In genomic region chr14:63996575-63997220, GRCh38 we compare ENCODE assay signal across 20 cellular contexts.
A peak's percentile ranks its signal among the peaks of the same experiment; 100 is the strongest.
DNase-seq lines count a peak whose midpoint lies in the region; ATAC-seq and TF ChIP-seq lines count a peak whose summit lies in the region.
"Had no signal": no experiment of that assay in that cellular context is flagged by ENCODE, and none has a peak within 500 bp of the region (broad histone marks: within the 10 kb centered on the region; RNA-seq: fewer than 3 reads in every experiment).

No MANE protein-coding gene starts in this region.

- H3K4me2 ChIP-seq in hepatocyte: no peak overlapping the region
- H3K4me2 ChIP-seq: BLaER1 treated with 17β-estradiol and CSF1 and Interleukin-3, amounts not matched to agents 10 nM and 100 nM had no signal

- no peak overlapping the region for H3K27ac ChIP-seq in hepatocyte
- H3K27ac ChIP-seq: BLaER1 treated with 17β-estradiol and CSF1 and Interleukin-3, amounts not matched to agents 10 nM and 100 nM; gastroesophageal sphincter; testis; uterus had no signal

- peaks cover 3% of the 10 kb centered on the region for H3K4me1 Mint-ChIP-seq in activated T-helper 17 cell treated with anti-CD3 and anti-CD28 coated beads, Interleukin-2, amount 50 U/mL, for 72 hours
- H3K4me1 Mint-ChIP-seq in neural crest cell: peaks cover 12% of the 10 kb centered on the region

- H3K9me3 Mint-ChIP-seq in activated T-helper 17 cell treated with anti-CD3 and anti-CD28 coated beads, Interleukin-2, amount 50 U/mL, for 72 hours: no peaks in the 10 kb centered on the region
- no peaks in the 10 kb centered on the region for H3K9me3 Mint-ChIP-seq in neural crest cell

- no peaks in the 10 kb centered on the region for H3K9me3 ChIP-seq in hepatocyte (ENCODE audit: low read depth)
- H3K9me3 ChIP-seq: BLaER1 treated with 17β-estradiol and CSF1 and Interleukin-3, amounts not matched to agents 10 nM and 100 nM; Caco-2; gastroesophageal sphincter; testis; uterus had no signal

- DNase-seq in EH (ENCODE audit: low read depth): peak; percentile 80
- DNase-seq in epithelial cell of esophagus (ENCODE audit: low read depth): peak; percentile 64
- no peak for DNase-seq in neural crest cell (ENCODE audit: low read depth, low spot score)
- DNase-seq in activated effector memory CD4-positive, alpha-beta T cell treated with anti-CD3 and anti-CD28 coated beads, Interleukin-2, amount 50 U/mL, for 16 hours: no peak
- no peak for DNase-seq in HuH-7 (ENCODE audit: low spot score)
- no peak for DNase-seq in hepatocyte (ENCODE audit: low spot score)
- DNase-seq in OCI-M2 (lab: John Stamatoyannopoulos, UW; ENCODE audit: unreplicated experiment): no peak
- DNase-seq: activated CD4-positive, alpha-beta T cell treated with anti-CD3 and anti-CD28 coated beads for 48 hours; activated naive CD4-positive, alpha-beta T cell treated with anti-CD3 and anti-CD28 coated beads, Interleukin-2, amount 50 U/mL, for 16 hours; activated T-cell treated with anti-CD3 and anti-CD28 coated beads, Interleukin-2, amount 50 U/mL, for 48 hours; Caco-2; DND-41; hypothalamus; left ventricle myocardium superior; NCI-H69; testis; uterus had no signal

- H3K9me2 ChIP-seq in hepatocyte (replicated peaks; ENCODE audit: insufficient read depth): no peaks in the 10 kb centered on the region

- no peak overlapping the region for H3K4me3 Mint-ChIP-seq in activated T-helper 17 cell treated with anti-CD3 and anti-CD28 coated beads, Interleukin-2, amount 50 U/mL, for 72 hours
- no peak overlapping the region for H3K4me3 Mint-ChIP-seq in neural crest cell

- H3K27me3 Mint-ChIP-seq in activated T-helper 17 cell treated with anti-CD3 and anti-CD28 coated beads, Interleukin-2, amount 50 U/mL, for 72 hours: no peaks in the 10 kb centered on the region
- H3K27me3 Mint-ChIP-seq in neural crest cell (ENCODE audit: low read depth): no peaks in the 10 kb centered on the region

- no peak overlapping the region for H3K4me3 ChIP-seq in epithelial cell of esophagus (ENCODE audit: low read length)
- no peak overlapping the region for H3K4me3 ChIP-seq in hepatocyte
- H3K4me3 ChIP-seq: BLaER1 treated with 17β-estradiol and CSF1 and Interleukin-3, amounts not matched to agents 10 nM and 100 nM; gastroesophageal sphincter; testis; uterus had no signal

- H3K79me2 ChIP-seq in hepatocyte: no peaks in the 10 kb centered on the region

- ATAC-seq in activated T-helper 17 cell treated with anti-CD3 and anti-CD28 coated beads, Interleukin-2, amount 50 U/mL, for 72 hours (replicated peaks): no peak
- ATAC-seq: gastroesophageal sphincter, left ventricle myocardium superior had no signal

- no peak overlapping the region for H2AFZ ChIP-seq in hepatocyte

- peak overlapping the region; percentile 7 for H3K27ac Mint-ChIP-seq in activated T-helper 17 cell treated with anti-CD3 and anti-CD28 coated beads, Interleukin-2, amount 50 U/mL, for 72 hours
- H3K27ac Mint-ChIP-seq in neural crest cell (ENCODE audit: unreplicated experiment): peak overlapping the region; percentile 14

- H4K20me1 ChIP-seq in hepatocyte (ENCODE audit: insufficient read depth, poor library complexity, severe bottlenecking): no peaks in the 10 kb centered on the region
- H4K20me1 ChIP-seq: BLaER1 treated with 17β-estradiol and CSF1 and Interleukin-3, amounts not matched to agents 10 nM and 100 nM had no signal

- H3K36me3 Mint-ChIP-seq in activated T-helper 17 cell treated with anti-CD3 and anti-CD28 coated beads, Interleukin-2, amount 50 U/mL, for 72 hours (ENCODE audit: low read depth): peaks cover 95% of the 10 kb centered on the region
- H3K36me3 Mint-ChIP-seq in neural crest cell (ENCODE audit: low read depth): peaks cover 43% of the 10 kb centered on the region

- 94% methylated on average over 10 of the region's 10 CpGs for WGBS in hepatocyte (ENCODE audit: low lambda C conversion rate, missing lambda C conversion rate)

- H3K4me1 ChIP-seq in hepatocyte (ENCODE audit: insufficient read depth): no peaks in the 10 kb centered on the region
- H3K4me1 ChIP-seq: BLaER1 treated with 17β-estradiol and CSF1 and Interleukin-3, amounts not matched to agents 10 nM and 100 nM; gastroesophageal sphincter; testis; uterus had no signal

- TF ChIP-seq CTCF in epithelial cell of esophagus (IDR thresholded peaks at IDR 0.05; ENCODE audit: insufficient read depth, low read depth, low read length, missing control alignments) (no peak), neural crest cell (conservative IDR thresholded peaks at IDR 0.05) (no peak), hepatocyte (IDR thresholded peaks at IDR 0.05; ENCODE audit: poor library complexity) (no peak)

- H3K27me3 ChIP-seq in hepatocyte: no peaks in the 10 kb centered on the region
- H3K27me3 ChIP-seq: BLaER1 treated with 17β-estradiol and CSF1 and Interleukin-3, amounts not matched to agents 10 nM and 100 nM; gastroesophageal sphincter; testis; uterus had no signal

- H3K36me3 ChIP-seq in hepatocyte (replicated peaks; ENCODE audit: insufficient read depth, low read depth): no peaks in the 10 kb centered on the region
- H3K36me3 ChIP-seq: uterus had no signal

Comparison
In these comparisons a context has a peak if more than half of its experiments do, and no peak if none do; other contexts are left out.
1. DNase-seq: peak in EH (single experiment) and epithelial cell of esophagus (single experiment); none in neural crest cell (single experiment), activated effector memory CD4-positive, alpha-beta T cell treated with anti-CD3 and anti-CD28 coated beads, Interleukin-2, amount 50 U/mL, for 16 hours (single experiment), HuH-7 (single experiment), hepatocyte (single experiment) and OCI-M2 (single experiment).